Comparison of ENCODE assay signal across 8 cellular contexts in genomic region chr6:10633216-10633615, GRCh38.
DNase-seq lines count a peak whose midpoint lies in the region; ATAC-seq and TF ChIP-seq lines count a peak whose summit lies in the region.
"Had no signal": no experiment of that assay in that cellular context is flagged by ENCODE, and none has a peak within 500 bp of the region (broad histone marks: within the 10 kb centered on the region; RNA-seq: fewer than 3 reads in every experiment).

No MANE protein-coding gene starts in this region.

- no peaks in the 10 kb centered on the region for H3K79me2 ChIP-seq in MM.1S (ENCODE audit: low read length)

- H3K9ac ChIP-seq in MM.1S (ENCODE audit: low read length), result no peak overlapping the region

- no peaks in the 10 kb centered on the region for H3K9me2 ChIP-seq in MM.1S (replicated peaks; ENCODE audit: insufficient read depth, low read length)

- H4K20me1 ChIP-seq in MM.1S (ENCODE audit: insufficient read depth, low read length), result no peaks in the 10 kb centered on the region

- peak overlapping the region; percentile 2; the same call in 1 of the 2 replicates for H3K27ac ChIP-seq in MM.1S (ENCODE audit: low read length)
- no peak overlapping the region for H3K27ac ChIP-seq in coronary artery
- H3K27ac ChIP-seq: VCaP had no signal

- peak; percentile 45 for DNase-seq in MM.1S
- peak; percentile 81 for DNase-seq in dermis blood vessel endothelial cell
- no peak for DNase-seq in NCI-H446 treated with DMSO at 0.1 percent for 48 hours (lab: John Stamatoyannopoulos, UW)
- DNase-seq in coronary artery (ENCODE audit: low spot score), result no peak
- DNase-seq in amygdala (lab: John Stamatoyannopoulos, UW), result no peak

- no peak overlapping the region for H3K4me3 ChIP-seq in MM.1S (ENCODE audit: low read length)
- H3K4me3 ChIP-seq in coronary artery, result no peak overlapping the region

- peak; percentile 99 for ATAC-seq in GM18508 (IDR thresholded peaks at IDR 0.05; ENCODE audit: insufficient read depth, unreplicated experiment)
- peak; percentile 82 for ATAC-seq in HG02571 (IDR thresholded peaks at IDR 0.05; ENCODE audit: unreplicated experiment)

- peaks cover 13% of the 10 kb centered on the region for H3K4me1 ChIP-seq in MM.1S (ENCODE audit: low read length)

- H3K9me3 ChIP-seq in MM.1S (replicated peaks; ENCODE audit: insufficient read depth, low read length), result no peaks in the 10 kb centered on the region

- peak overlapping the region; percentile 15; the same call in 1 of the 2 replicates for H2AFZ ChIP-seq in MM.1S (ENCODE audit: low read length)

- H3K36me3 ChIP-seq in MM.1S (replicated peaks; ENCODE audit: insufficient read depth, low read length), result no peaks in the 10 kb centered on the region

- TF ChIP-seq CTCF in MM.1S (IDR thresholded peaks at IDR 0.05; ENCODE audit: low read length) (no peak), coronary artery (IDR thresholded peaks at IDR 0.05) (no peak)

- peak overlapping the region; percentile 48; the same call in 1 of the 2 replicates for H3K4me2 ChIP-seq in MM.1S (ENCODE audit: low read depth, low read length)

- H3F3A ChIP-seq in MM.1S (ENCODE audit: insufficient read depth, low read length), result peaks cover 10% of the 10 kb centered on the region

- H3K27me3 ChIP-seq in MM.1S (replicated peaks; ENCODE audit: insufficient read depth, low read length), result no peaks in the 10 kb centered on the region

Comparison
In these comparisons a context has a peak if more than half of its experiments do, and no peak if none do; other contexts are left out.
1. DNase-seq: peak in MM.1S (single experiment) and dermis blood vessel endothelial cell (single experiment); none in NCI-H446 treated with DMSO at 0.1 percent for 48 hours (single experiment), coronary artery (single experiment) and amygdala (0 of 56).